In genomic region chr11:59813364-59813763, GRCh38 we compare ENCODE assay signal across 16 cellular contexts. TPM values are rescaled to one million over a fixed set of nuclear protein-coding genes. Genes with fewer than 3 reads are reported as not detected.
DNase-seq lines count a peak whose midpoint lies in the region; ATAC-seq and TF ChIP-seq lines count a peak whose summit lies in the region.
"Had no signal": no experiment of that assay in that cellular context is flagged by ENCODE, and none has a peak within 500 bp of the region (broad histone marks: within the 10 kb centered on the region; RNA-seq: fewer than 3 reads in every experiment).

No MANE protein-coding gene starts in this region.

- TF ChIP-seq CTCF in Loucy (conservative IDR thresholded peaks at IDR 0.05; ENCODE audit: low read length), result no peak
- no peak for TF ChIP-seq CTCF in WTC11 (IDR thresholded peaks at IDR 0.05)
- no peak for TF ChIP-seq CTCF in neutrophil (IDR thresholded peaks at IDR 0.05)

- peaks cover 3% of the 10 kb centered on the region for H3K27me3 Mint-ChIP-seq in activated CD8-positive, alpha-beta memory T cell treated with anti-CD3 and anti-CD28 coated beads, Interleukin-2, amount 10 ng/mL, durations not matched to agents 7 days and 5 days
- H3K27me3 Mint-ChIP-seq in WTC11 (ENCODE audit: low read depth), result no peaks in the 10 kb centered on the region

- no peak overlapping the region for H3K9ac ChIP-seq in Loucy (ENCODE audit: low read depth, low read length, poor library complexity, severe bottlenecking)
- H3K9ac ChIP-seq: BLaER1 treated with 17β-estradiol and CSF1 and Interleukin-3, amounts not matched to agents 10 nM and 100 nM had no signal

- H3K79me2 ChIP-seq in Loucy (ENCODE audit: insufficient read depth, low read length), result peaks cover 30% of the 10 kb centered on the region

- peaks cover 65% of the 10 kb centered on the region for H3K4me1 ChIP-seq in Loucy (ENCODE audit: insufficient read depth, low read length, poor library complexity, severe bottlenecking)
- H3K4me1 ChIP-seq in neutrophil (ENCODE audit: control insufficient read depth in 1 of 2, insufficient read depth in 1 of 2, low read depth in 1 of 2, low read length in 1 of 2), result peaks cover 34 to 35% of the 10 kb centered on the region in 2 experiments

- H3K4me2 ChIP-seq in Loucy (ENCODE audit: low read depth, low read length, poor library complexity, severe bottlenecking), result peak overlapping the region; percentile 59

- no peaks in the 10 kb centered on the region for H3K9me2 ChIP-seq in Loucy (replicated peaks; ENCODE audit: low read depth, low read length)

- H3K9me3 ChIP-seq in Loucy (ENCODE audit: insufficient read depth, low read depth, low read length), result no peaks in the 10 kb centered on the region
- H3K9me3 ChIP-seq in neutrophil, result no peaks in the 10 kb centered on the region
- H3K9me3 ChIP-seq: BLaER1 treated with 17β-estradiol and CSF1 and Interleukin-3, amounts not matched to agents 10 nM and 100 nM had no signal

- H3K4me3 Mint-ChIP-seq in activated CD8-positive, alpha-beta memory T cell treated with anti-CD3 and anti-CD28 coated beads, Interleukin-2, amount 10 ng/mL, durations not matched to agents 7 days and 5 days, result peak overlapping the region; percentile 38
- H3K4me3 Mint-ChIP-seq in WTC11, result no peak overlapping the region

- peak overlapping the region; percentile 65 for H3K27ac Mint-ChIP-seq in activated CD8-positive, alpha-beta memory T cell treated with anti-CD3 and anti-CD28 coated beads, Interleukin-2, amount 10 ng/mL, durations not matched to agents 7 days and 5 days
- no peak overlapping the region for H3K27ac Mint-ChIP-seq in WTC11

- H3K27ac ChIP-seq in neutrophil, result peak overlapping the region; percentile 66
- H3K27ac ChIP-seq: BLaER1 treated with 17β-estradiol and CSF1 and Interleukin-3, amounts not matched to agents 10 nM and 100 nM had no signal

- H3F3A ChIP-seq in Loucy (ENCODE audit: low read depth), result peaks cover 7% of the 10 kb centered on the region

- H3K36me3 ChIP-seq in Loucy (ENCODE audit: insufficient read depth, low read length), result peaks cover 4% of the 10 kb centered on the region; the same call in 1 of the 2 replicates
- peaks cover 4% of the 10 kb centered on the region for H3K36me3 ChIP-seq in neutrophil

- H3K36me3 Mint-ChIP-seq in activated CD8-positive, alpha-beta memory T cell treated with anti-CD3 and anti-CD28 coated beads, Interleukin-2, amount 10 ng/mL, durations not matched to agents 7 days and 5 days, result peaks cover 10% of the 10 kb centered on the region
- H3K36me3 Mint-ChIP-seq in WTC11, result peaks cover 4% of the 10 kb centered on the region

- CTCF ChIA-PET in activated CD8-positive, alpha-beta memory T cell treated with anti-CD3 and anti-CD28 coated beads, Interleukin-2, amount 10 ng/mL, durations not matched to agents 7 days and 5 days (lab: Charles Lee), result interaction anchor here (1.0 to 1.6 kb wide), 4 partner anchors 8 to 106 kb away, joined by 3 to 5 read pairs (median 4); no protein-coding TSS in a partner anchor
- CTCF ChIA-PET in WTC11 (lab: Charles Lee), result no interaction called here

- no peak overlapping the region for H2AFZ ChIP-seq in Loucy (ENCODE audit: low read length)

- H3K27me3 ChIP-seq in Loucy (ENCODE audit: insufficient read depth, low read length, poor library complexity, severe bottlenecking) (no peaks in the 10 kb centered on the region), neutrophil (no peaks in the 10 kb centered on the region)
- H3K27me3 ChIP-seq: BLaER1 treated with 17β-estradiol and CSF1 and Interleukin-3, amounts not matched to agents 10 nM and 100 nM had no signal

- peaks cover 36% of the 10 kb centered on the region for H3K4me1 Mint-ChIP-seq in activated CD8-positive, alpha-beta memory T cell treated with anti-CD3 and anti-CD28 coated beads, Interleukin-2, amount 10 ng/mL, durations not matched to agents 7 days and 5 days
- peaks cover 71% of the 10 kb centered on the region for H3K4me1 Mint-ChIP-seq in WTC11

- no peak for ATAC-seq in activated CD8-positive, alpha-beta memory T cell treated with anti-CD3 and anti-CD28 coated beads, Interleukin-2, amount 10 ng/mL, durations not matched to agents 7 days and 5 days
- ATAC-seq in WTC11 (no peak), GM19328 (IDR thresholded peaks at IDR 0.05; ENCODE audit: unreplicated experiment) (no peak), HG03442 (IDR thresholded peaks at IDR 0.05; ENCODE audit: unreplicated experiment) (no peak)
- ATAC-seq: HCT116 had no signal

- H4K20me1 ChIP-seq in Loucy (ENCODE audit: insufficient read depth, low read length, poor library complexity, severe bottlenecking), result peaks cover 9% of the 10 kb centered on the region

- no peak for DNase-seq in activated CD8-positive, alpha-beta memory T cell treated with anti-CD3 and anti-CD28 coated beads, Interleukin-2, amount 10 ng/mL, durations not matched to agents 7 days and 5 days
- no peak for DNase-seq in activated CD8-positive, alpha-beta memory T cell treated with anti-CD3 and anti-CD28 coated beads, Interleukin-2, amount 50 U/mL, for 48 hours
- DNase-seq in WTC11 (ENCODE audit: low spot score) (no peak), cerebellum (ENCODE audit: low spot score) (no peak)
- DNase-seq: ACHN; CD4-positive, alpha-beta T cell; DMS79 had no signal

- no peaks in the 10 kb centered on the region for H3K9me3 Mint-ChIP-seq in activated CD8-positive, alpha-beta memory T cell treated with anti-CD3 and anti-CD28 coated beads, Interleukin-2, amount 10 ng/mL, durations not matched to agents 7 days and 5 days (ENCODE audit: low read depth)
- no peaks in the 10 kb centered on the region for H3K9me3 Mint-ChIP-seq in WTC11
- H3K9me3 Mint-ChIP-seq: IgD-negative memory B cell had no signal

- no peak overlapping the region for H3K4me3 ChIP-seq in Loucy (ENCODE audit: low read length, poor library complexity, severe bottlenecking)
- H3K4me3 ChIP-seq in neutrophil (ENCODE audit: low read depth in 1 of 2, low read length in 1 of 2), result peak overlapping the region in 1 of 2 experiments; percentile 30
- H3K4me3 ChIP-seq: BLaER1 treated with 17β-estradiol and CSF1 and Interleukin-3, amounts not matched to agents 10 nM and 100 nM had no signal

- POLR2A ChIA-PET in WTC11 (lab: Charles Lee), result no interaction called here

TF ChIP-seq in WTC11, 78 proteins besides CTCF, POLR2A, EP300 and RAD21:
- peak; percentile 97 for TF ChIP-seq ZNF121 (CRISPR knock-in tag; IDR thresholded peaks at IDR 0.05)
- TF ChIP-seq ZNF671 (CRISPR knock-in tag; IDR thresholded peaks at IDR 0.05), result no peak

RNA-seq across cellular contexts. Expression of gene MRPL16, which starts 2.8 kb away (rescaled TPM):
- 100 to 1,000 TPM in 1 of 2 experiments, 10 to 100 TPM in 1; 76.5 to 102 TPM for total RNA-seq in activated CD8-positive, alpha-beta memory T cell treated with anti-CD3 and anti-CD28 coated beads, Interleukin-2, amount 10 ng/mL, durations not matched to agents 7 days and 5 days
- 78.9 to 85.6 TPM (median 83.9 TPM) in 3 replicates for total RNA-seq in WTC11 (2021)
- 14.3 TPM for total RNA-seq in cerebellum

RNA-seq across cellular contexts. Expression of gene CBLIF, which starts 31.9 kb away (rescaled TPM):
- not detected for total RNA-seq in activated CD8-positive, alpha-beta memory T cell treated with anti-CD3 and anti-CD28 coated beads, Interleukin-2, amount 10 ng/mL, durations not matched to agents 7 days and 5 days
- not detected in 3 replicates for total RNA-seq in WTC11 (2021)
- total RNA-seq in cerebellum, result not detected
- total RNA-seq: A172; CD4-positive, alpha-beta T cell; HT1080 had no signal

RNA-seq across cellular contexts. Expression of gene TCN1, which starts 52.9 kb away (rescaled TPM):
- total RNA-seq in activated CD8-positive, alpha-beta memory T cell treated with anti-CD3 and anti-CD28 coated beads, Interleukin-2, amount 10 ng/mL, durations not matched to agents 7 days and 5 days, result not detected
- not detected in 3 replicates for total RNA-seq in WTC11 (2021)
- not detected for total RNA-seq in cerebellum
- total RNA-seq: A172; CD4-positive, alpha-beta T cell had no signal

RNA-seq across cellular contexts. Expression of gene STX3, which starts 58.2 kb away (rescaled TPM):
- total RNA-seq in activated CD8-positive, alpha-beta memory T cell treated with anti-CD3 and anti-CD28 coated beads, Interleukin-2, amount 10 ng/mL, durations not matched to agents 7 days and 5 days, result 10 to 100 TPM; 76.1 to 82.2 TPM
- total RNA-seq in WTC11 (2021) (52.7 to 55.6 TPM (median 53.7 TPM) in 3 replicates), cerebellum (22.2 TPM)
